Comparison of ENCODE assay signal across 9 cellular contexts in the genomic region with DNA sequence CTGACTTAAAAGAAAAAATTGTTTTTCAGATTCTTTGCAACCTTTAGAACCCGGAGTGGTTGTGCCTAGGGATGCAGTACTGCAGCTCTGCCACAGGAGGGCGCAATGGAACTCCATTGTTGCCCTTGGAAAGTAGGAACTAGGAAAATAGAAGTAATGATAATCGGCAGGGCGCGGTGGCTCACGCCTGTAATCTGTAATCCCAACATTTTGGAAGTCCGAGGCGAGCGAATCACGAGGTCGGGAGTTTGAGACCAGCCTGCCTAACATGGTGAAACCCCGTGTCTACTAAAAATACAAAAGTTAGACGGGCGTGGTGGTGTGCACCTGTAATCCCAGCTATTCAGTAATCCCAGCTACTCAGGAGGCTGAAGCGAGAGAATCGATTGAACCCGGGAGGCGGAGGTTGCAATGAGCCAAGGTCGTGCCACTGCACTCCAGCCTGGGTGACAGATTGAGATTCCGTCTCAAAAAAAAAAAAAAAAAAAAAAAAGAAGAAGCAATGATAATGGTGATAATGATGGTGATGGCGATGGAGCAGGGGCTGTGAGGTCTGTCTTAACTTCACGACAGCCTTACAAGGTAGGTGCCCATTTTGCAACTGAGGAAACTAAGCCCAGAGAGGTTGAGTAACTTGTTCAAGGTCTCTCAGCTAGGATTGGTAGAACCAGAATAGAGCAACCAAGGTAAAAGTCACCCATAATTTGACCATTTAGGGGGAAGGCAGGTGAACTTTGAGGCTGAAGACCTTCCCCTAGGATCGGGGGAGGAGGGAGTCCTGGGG. TPM values are rescaled to one million over a fixed set of nuclear protein-coding genes. Genes with fewer than 3 reads are reported as not detected.
DNase-seq lines count a peak whose midpoint lies in the region; ATAC-seq and TF ChIP-seq lines count a peak whose summit lies in the region.
"Had no signal": no experiment of that assay in that cellular context is flagged by ENCODE, and none has a peak within 500 bp of the region (broad histone marks: within the 10 kb centered on the region; RNA-seq: fewer than 3 reads in every experiment).

No MANE protein-coding gene starts in this region.

- no peaks in the 10 kb centered on the region for H3K36me3 ChIP-seq in vagina

- CTCF ChIA-PET in activated CD8-positive, alpha-beta T cell treated with anti-CD3 and anti-CD28 coated beads for 36 hours (lab: Charles Lee): interaction anchor here (0.9 to 8.6 kb wide), 11 partner anchors 14 to 121 kb away, joined by 3 to 71 read pairs (median 5); a partner anchor contains a TSS

- no peak overlapping the region for H3K4me3 ChIP-seq in vagina

- H3K27me3 Mint-ChIP-seq in activated CD8-positive, alpha-beta T cell treated with anti-CD3 and anti-CD28 coated beads for 36 hours: peaks cover 1% of the 10 kb centered on the region
- H3K27me3 Mint-ChIP-seq in endothelial cell (ENCODE audit: unreplicated experiment) (peaks cover 5% of the 10 kb centered on the region), nephron progenitor cell (ENCODE audit: low read depth, poor library complexity) (peaks cover 18% of the 10 kb centered on the region)
- H3K27me3 Mint-ChIP-seq: activated naive CD4-positive, alpha-beta T cell treated with anti-CD3 and anti-CD28 coated beads, Interleukin-2, amount 50 U/mL, for 24 hours had no signal

- H3K36me3 Mint-ChIP-seq in activated CD8-positive, alpha-beta T cell treated with anti-CD3 and anti-CD28 coated beads for 36 hours (ENCODE audit: low read depth): no peaks in the 10 kb centered on the region
- peaks cover 3% of the 10 kb centered on the region for H3K36me3 Mint-ChIP-seq in endothelial cell (ENCODE audit: low read depth, unreplicated experiment)
- no peaks in the 10 kb centered on the region for H3K36me3 Mint-ChIP-seq in nephron progenitor cell (ENCODE audit: low read depth)
- H3K36me3 Mint-ChIP-seq: activated naive CD4-positive, alpha-beta T cell treated with anti-CD3 and anti-CD28 coated beads, Interleukin-2, amount 50 U/mL, for 24 hours had no signal

- H3K27me3 ChIP-seq in vagina: no peaks in the 10 kb centered on the region

- peak; percentile 71 for TF ChIP-seq CTCF in GM12872 (IDR thresholded peaks at IDR 0.05; ENCODE audit: insufficient read depth, low read depth, low read length)
- TF ChIP-seq CTCF in activated CD8-positive, alpha-beta T cell treated with anti-CD3 and anti-CD28 coated beads for 36 hours (IDR thresholded peaks at IDR 0.05): peak; percentile 95
- TF ChIP-seq CTCF in endothelial cell (IDR thresholded peaks at IDR 0.05; ENCODE audit: unreplicated experiment): peak; percentile 95
- TF ChIP-seq CTCF in nephron progenitor cell (IDR thresholded peaks at IDR 0.05): peak; percentile 95
- peak; percentile 63 to 82 (median 81) for TF ChIP-seq CTCF in vagina (IDR thresholded peaks at IDR 0.05)

- H3K9me3 Mint-ChIP-seq in activated CD8-positive, alpha-beta T cell treated with anti-CD3 and anti-CD28 coated beads for 36 hours: no peaks in the 10 kb centered on the region
- H3K9me3 Mint-ChIP-seq in endothelial cell (ENCODE audit: unreplicated experiment): no peaks in the 10 kb centered on the region
- no peaks in the 10 kb centered on the region for H3K9me3 Mint-ChIP-seq in nephron progenitor cell
- H3K9me3 Mint-ChIP-seq: activated naive CD4-positive, alpha-beta T cell treated with anti-CD3 and anti-CD28 coated beads, Interleukin-2, amount 50 U/mL, for 24 hours had no signal

- no peak overlapping the region for H3K4me3 Mint-ChIP-seq in activated CD8-positive, alpha-beta T cell treated with anti-CD3 and anti-CD28 coated beads for 36 hours
- H3K4me3 Mint-ChIP-seq in endothelial cell (ENCODE audit: unreplicated experiment) (no peak overlapping the region), nephron progenitor cell (no peak overlapping the region)
- H3K4me3 Mint-ChIP-seq: activated naive CD4-positive, alpha-beta T cell treated with anti-CD3 and anti-CD28 coated beads, Interleukin-2, amount 50 U/mL, for 24 hours had no signal

- peak; percentile 8 for DNase-seq in NCI-H2227 treated with DMSO at 0.1 percent for 48 hours (lab: John Stamatoyannopoulos, UW)
- peak; percentile 67 for DNase-seq in activated CD8-positive, alpha-beta T cell treated with anti-CD3 and anti-CD28 coated beads for 36 hours
- DNase-seq in endothelial cell (ENCODE audit: low spot score): peak; percentile 74
- DNase-seq in nephron progenitor cell: peak; percentile 78
- no peak for DNase-seq in vagina (ENCODE audit: extremely low spot score in 2 of 2)
- no peak for DNase-seq in DMS153 treated with DMSO at 0.1 percent for 48 hours (lab: John Stamatoyannopoulos, UW; ENCODE audit: unreplicated experiment)

- H3K27ac ChIP-seq in vagina: no peak overlapping the region

- intact Hi-C loops in activated CD8-positive, alpha-beta T cell treated with anti-CD3 and anti-CD28 coated beads for 36 hours (cut with micrococcal nuclease): no loop called here
- intact Hi-C loops in vagina (cut with DNase I): no loop called here

- no peaks in the 10 kb centered on the region for H3K9me3 ChIP-seq in vagina

- H3K4me1 Mint-ChIP-seq in activated CD8-positive, alpha-beta T cell treated with anti-CD3 and anti-CD28 coated beads for 36 hours (ENCODE audit: low read depth): peaks cover 20% of the 10 kb centered on the region
- H3K4me1 Mint-ChIP-seq in endothelial cell (ENCODE audit: unreplicated experiment): no peaks in the 10 kb centered on the region
- peaks cover 10% of the 10 kb centered on the region for H3K4me1 Mint-ChIP-seq in nephron progenitor cell

- POLR2A ChIA-PET in activated CD8-positive, alpha-beta T cell treated with anti-CD3 and anti-CD28 coated beads for 36 hours (lab: Charles Lee): interaction anchor here (0.6 kb wide), 1 partner anchor 355 kb away, joined by 3 read pairs; no protein-coding TSS in a partner anchor

- no peak overlapping the region for H3K27ac Mint-ChIP-seq in activated CD8-positive, alpha-beta T cell treated with anti-CD3 and anti-CD28 coated beads for 36 hours
- no peak overlapping the region for H3K27ac Mint-ChIP-seq in endothelial cell (ENCODE audit: unreplicated experiment)
- no peak overlapping the region for H3K27ac Mint-ChIP-seq in nephron progenitor cell
- H3K27ac Mint-ChIP-seq: activated naive CD4-positive, alpha-beta T cell treated with anti-CD3 and anti-CD28 coated beads, Interleukin-2, amount 50 U/mL, for 24 hours had no signal

- H3K4me1 ChIP-seq in vagina: peaks cover 13% of the 10 kb centered on the region

- peak; percentile 32 for ATAC-seq in activated CD8-positive, alpha-beta T cell treated with anti-CD3 and anti-CD28 coated beads for 36 hours
- no peak for ATAC-seq in HG02870 (IDR thresholded peaks at IDR 0.05; ENCODE audit: unreplicated experiment)

- TF ChIP-seq POLR2A in vagina (IDR thresholded peaks at IDR 0.05): no peak

RNA-seq across cellular contexts. Expression of a gene that starts 5.5 kb away (rescaled TPM):
- total RNA-seq in activated CD8-positive, alpha-beta T cell treated with anti-CD3 and anti-CD28 coated beads for 36 hours: 1 to 10 TPM; 3.7 to 4.0 TPM
- total RNA-seq in endothelial cell (ENCODE audit: unreplicated experiment) (58.7 TPM), vagina (66.3 TPM)

RNA-seq across cellular contexts. Expression of a gene that starts 14.4 kb away (rescaled TPM):
- total RNA-seq in activated CD8-positive, alpha-beta T cell treated with anti-CD3 and anti-CD28 coated beads for 36 hours: not detected
- total RNA-seq in endothelial cell (ENCODE audit: unreplicated experiment): not detected
- not detected for total RNA-seq in vagina

RNA-seq across cellular contexts. Expression of a gene that starts 38.8 kb away (rescaled TPM):
- total RNA-seq in activated CD8-positive, alpha-beta T cell treated with anti-CD3 and anti-CD28 coated beads for 36 hours: 10 to 100 TPM; 21.0 to 21.4 TPM
- total RNA-seq in endothelial cell (ENCODE audit: unreplicated experiment) (3.2 TPM), vagina (20.4 TPM)

Comparison
In these comparisons a context has a peak if more than half of its experiments do, and no peak if none do; other contexts are left out.
1. DNase-seq: peak in NCI-H2227 treated with DMSO at 0.1 percent for 48 hours (single experiment), activated CD8-positive, alpha-beta T cell treated with anti-CD3 and anti-CD28 coated beads for 36 hours (single experiment), endothelial cell (single experiment) and nephron progenitor cell (single experiment); none in vagina (0 of 2) and DMS153 treated with DMSO at 0.1 percent for 48 hours (single experiment).
2. RNA of a gene that starts 5.5 kb away (total RNA-seq): 66.3 TPM in vagina (single experiment) and 58.7 TPM in endothelial cell (single experiment); 3.7 to 4.0 TPM in activated CD8-positive, alpha-beta T cell treated with anti-CD3 and anti-CD28 coated beads for 36 hours; every median in the first group is over 10 times any median in the second.
3. Peak in every context shown above with its lines, with median percentiles within 50 percentile points of each other: CTCF ChIP-seq.